In the genomic region with DNA sequence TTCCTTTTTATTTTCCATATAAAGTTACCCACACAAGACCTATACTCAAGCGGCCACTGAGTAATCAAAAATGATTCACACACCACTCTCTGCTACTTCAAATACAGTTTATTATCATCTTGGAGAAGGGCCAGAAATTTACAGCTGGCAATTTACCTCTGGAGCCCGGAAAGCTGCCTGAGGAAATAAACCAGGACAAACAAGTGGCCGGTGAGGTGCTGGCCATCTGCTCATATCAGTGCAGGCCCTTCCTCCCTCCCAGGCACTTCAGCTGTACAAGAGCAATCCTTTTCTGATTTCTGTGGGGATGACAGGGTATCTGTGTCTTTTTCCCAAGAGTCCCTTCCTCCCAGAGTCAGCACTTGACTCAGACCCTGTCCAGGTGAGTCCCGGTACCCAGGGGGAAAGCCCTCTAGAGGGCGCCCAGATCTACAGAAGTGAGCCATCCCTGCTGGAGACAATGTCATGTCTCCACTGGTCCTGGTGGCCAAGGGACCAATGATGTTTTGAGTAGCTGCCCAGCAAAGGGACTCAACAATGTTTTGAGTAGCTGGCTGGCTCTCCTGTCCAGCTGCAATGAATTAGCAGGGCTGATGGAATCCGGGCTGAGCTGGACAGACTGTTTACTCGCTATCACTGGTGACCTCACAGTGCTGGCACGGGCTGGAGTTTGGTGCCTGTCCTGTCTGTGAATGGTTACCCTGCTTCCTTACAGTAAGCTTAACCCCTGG, we compare ENCODE assay signal across 8 cellular contexts. TPM values are rescaled to one million over a fixed set of nuclear protein-coding genes. Genes with fewer than 3 reads are reported as not detected.
DNase-seq lines count a peak whose midpoint lies in the region; ATAC-seq and TF ChIP-seq lines count a peak whose summit lies in the region.

No MANE protein-coding gene starts in this region.

- ATAC-seq in HG03442 (IDR thresholded peaks at IDR 0.05; ENCODE audit: unreplicated experiment) (peak; percentile 42), GM18858 (IDR thresholded peaks at IDR 0.05; ENCODE audit: unreplicated experiment) (no peak)

- CTCF ChIA-PET in Caco-2 (lab: Charles Lee): interaction anchor here (0.6 to 1.4 kb wide), 7 partner anchors 23 to 131 kb away, joined by 3 to 10 read pairs (median 3); partner anchors contain the start of gene LRP11

- H3K27me3 ChIP-seq in Caco-2 (replicated peaks; ENCODE audit: control insufficient read depth, insufficient read depth, low read length) (no peaks in the 10 kb centered on the region), osteoblast (ENCODE audit: insufficient read depth, low read length) (no peaks in the 10 kb centered on the region)

- intact Hi-C loops in Caco-2 (cut with micrococcal nuclease; ENCODE audit: unreplicated experiment): loop anchor here (1.0 to 2.0 kb wide), 3 partner anchors 14 to 86 kb away; no protein-coding TSS in a partner anchor

- no peaks in the 10 kb centered on the region for H3K79me2 ChIP-seq in osteoblast (ENCODE audit: insufficient read depth, low read length)

- H3K4me3 Mint-ChIP-seq in Caco-2 (ENCODE audit: unreplicated experiment): no peak overlapping the region
- H3K4me3 Mint-ChIP-seq in mesothelial cell of epicardium: no peak overlapping the region

- H3K9me3 Mint-ChIP-seq in Caco-2 (ENCODE audit: unreplicated experiment): no peaks in the 10 kb centered on the region
- no peaks in the 10 kb centered on the region for H3K9me3 Mint-ChIP-seq in mesothelial cell of epicardium

- no peaks in the 10 kb centered on the region for H3K27me3 Mint-ChIP-seq in Caco-2 (ENCODE audit: insufficient read depth, unreplicated experiment)
- H3K27me3 Mint-ChIP-seq in mesothelial cell of epicardium (ENCODE audit: low read depth): no peaks in the 10 kb centered on the region

- H3K4me1 ChIP-seq in Caco-2 (peaks cover 20% of the 10 kb centered on the region), osteoblast (ENCODE audit: insufficient read depth, low read length) (peaks cover 28% of the 10 kb centered on the region)

- peaks cover 6% of the 10 kb centered on the region for H3K36me3 Mint-ChIP-seq in Caco-2 (ENCODE audit: insufficient read depth, unreplicated experiment)
- peaks cover 8% of the 10 kb centered on the region for H3K36me3 Mint-ChIP-seq in mesothelial cell of epicardium

- H3K4me3 ChIP-seq in Caco-2 (ENCODE audit: low read depth, low read length) (no peak overlapping the region), osteoblast (ENCODE audit: insufficient read depth, low read length) (no peak overlapping the region)

- H3K27ac Mint-ChIP-seq in Caco-2 (ENCODE audit: unreplicated experiment): no peak overlapping the region
- no peak overlapping the region for H3K27ac Mint-ChIP-seq in mesothelial cell of epicardium

- BruUV-seq in Caco-2 (replicated peaks; lab: Mats Ljungman, UMichigan): no TSS peak

- H3K36me3 ChIP-seq in Caco-2 (ENCODE audit: control insufficient read depth, insufficient read depth, low read length) (no peaks in the 10 kb centered on the region), osteoblast (ENCODE audit: insufficient read depth, low read length) (peaks cover 17% of the 10 kb centered on the region)

- H3K4me2 ChIP-seq in osteoblast (ENCODE audit: insufficient read depth, low read length): peak overlapping the region; percentile 43

- POLR2A ChIA-PET in Caco-2 (lab: Charles Lee): no interaction called here

- TF ChIP-seq CTCF in Caco-2 (IDR thresholded peaks at IDR 0.05; ENCODE audit: insufficient read depth in 1 of 2, low read depth in 1 of 2, low read length in 1 of 2, severe bottlenecking in 1 of 2, unreplicated experiment in 1 of 2) (peak; percentile 78 to 94), osteoblast (IDR thresholded peaks at IDR 0.05; ENCODE audit: extremely low read depth, low read depth, low read length) (peak; percentile 51), mesothelial cell of epicardium (IDR thresholded peaks at IDR 0.05; ENCODE audit: unreplicated experiment) (no peak)

- H3K9me3 ChIP-seq in Caco-2: no peaks in the 10 kb centered on the region
- no peaks in the 10 kb centered on the region for H3K9me3 ChIP-seq in osteoblast (ENCODE audit: low read depth, low read length)

- DNase-seq in Caco-2 (peak; percentile 79 to 85), NCI-H82 treated with DMSO at 0.1 percent for 48 hours (lab: John Stamatoyannopoulos, UW; ENCODE audit: unreplicated experiment) (peak; percentile 4), fibroblast of gingiva (ENCODE audit: low read depth) (peak; percentile 88), osteoblast (ENCODE audit: insufficient read length, low spot score, missing footprints) (peak; percentile 72), mesothelial cell of epicardium (ENCODE audit: low spot score in 2 of 2, unreplicated experiment in 2 of 2) (no peak)
- DNase-seq in activated T-cell treated with anti-CD3 and anti-CD28 coated beads, Interleukin-2, amount 50 U/mL, for 1 hour: peak; percentile 43

- no peaks in the 10 kb centered on the region for H4K20me1 ChIP-seq in osteoblast (ENCODE audit: insufficient read depth, low read length)

- H3K27ac ChIP-seq in osteoblast (ENCODE audit: low read depth, low read length): peak overlapping the region; percentile 63

- H2AFZ ChIP-seq in osteoblast (ENCODE audit: low read length): no peak overlapping the region

- H3K4me1 Mint-ChIP-seq in Caco-2 (ENCODE audit: low read depth, unreplicated experiment) (peaks cover 22% of the 10 kb centered on the region), mesothelial cell of epicardium (peaks cover 10% of the 10 kb centered on the region)

RNA-seq across cellular contexts. Expression of gene LRP11, which starts 23.6 kb away (rescaled TPM):
- total RNA-seq in Caco-2 (2022) (17.7 and 18.4 TPM in 2 replicates), osteoblast (39.4 and 54.2 TPM in 2 replicates), mesothelial cell of epicardium (17.2 to 17.9 TPM (median 17.8 TPM) in 3 replicates)

RNA-seq across cellular contexts. Expression of gene RAET1E, which starts 57.4 kb away (rescaled TPM):
- total RNA-seq in Caco-2 (2022): not detected in 2 replicates
- total RNA-seq in osteoblast: 0.36 and 0.88 TPM in 2 replicates
- not detected in 3 replicates for total RNA-seq in mesothelial cell of epicardium

Comparison
In these comparisons a context has a peak if more than half of its experiments do, and no peak if none do; other contexts are left out.
1. DNase-seq: peak in Caco-2 (2 of 2), NCI-H82 treated with DMSO at 0.1 percent for 48 hours (single experiment), activated T-cell treated with anti-CD3 and anti-CD28 coated beads, Interleukin-2, amount 50 U/mL, for 1 hour (single experiment), fibroblast of gingiva (single experiment) and osteoblast (single experiment); none in mesothelial cell of epicardium (0 of 2).